Comparison of ENCODE assay signal across 13 cellular contexts in genomic region chr5:102231693-102232619, GRCh38.
DNase-seq lines count a peak whose midpoint lies in the region; ATAC-seq, FAIRE-seq and TF ChIP-seq lines count a peak whose summit lies in the region.
"Had no signal": no experiment of that assay in that cellular context is flagged by ENCODE, and none has a peak within 500 bp of the region (broad histone marks: within the 10 kb centered on the region; RNA-seq: fewer than 3 reads in every experiment).

No MANE protein-coding gene starts in this region.

- H4K20me1 ChIP-seq in HepG2 (ENCODE audit: insufficient read depth, low read length): no peaks in the 10 kb centered on the region

- H3K4me1 ChIP-seq in HepG2 (ENCODE audit: insufficient read depth, low read length): no peaks in the 10 kb centered on the region
- H3K4me1 ChIP-seq in transverse colon: peaks cover 0 to 2% (median 0%) of the 10 kb centered on the region in 4 donors
- H3K4me1 ChIP-seq: left ventricle myocardium inferior had no signal

- no peaks in the 10 kb centered on the region for H3K36me3 ChIP-seq in HepG2 (replicated peaks in 1 of 2; ENCODE audit: control insufficient read depth in 1 of 2, insufficient read depth in 2 of 2, low read length in 2 of 2)
- H3K36me3 ChIP-seq in transverse colon: no peaks in the 10 kb centered on the region
- H3K36me3 ChIP-seq: left ventricle myocardium inferior, WERI-Rb-1 had no signal

- TF ChIP-seq POLR2A in HepG2 (IDR thresholded peaks at IDR 0.05; ENCODE audit: insufficient read depth in 1 of 2, low read depth in 2 of 2, low read length in 2 of 2) (no peak), transverse colon (IDR thresholded peaks at IDR 0.05) (no peak)

- H3K27ac ChIP-seq in HepG2 (ENCODE audit: extremely low read length, insufficient read depth, low read length) (no peak overlapping the region), transverse colon (no peak overlapping the region)
- H3K27ac ChIP-seq: left ventricle myocardium inferior, WERI-Rb-1 had no signal

- FAIRE-seq in HepG2 (lab: Jason Lieb, UNC): no peak
- FAIRE-seq: astrocyte had no signal

- 85% methylated on average over 7 of the region's 7 CpGs for WGBS in HepG2 (ENCODE audit: low lambda C conversion rate)
- WGBS in transverse colon (ENCODE audit: low coverage in 1 of 2), 2 donors: 43 to 81% methylated on average over 1 to 7 of the region's 7 CpGs

- DNase-seq in CD1c-positive myeloid dendritic cell (ENCODE audit: extremely low spot score) (peak; percentile 2), NAMALWA (ENCODE audit: low spot score) (peak; percentile 3), HepG2 (ENCODE audit: low spot score) (no peak), 8988T (no peak), transverse colon (no peak), germinal center (ENCODE audit: low spot score) (no peak)
- DNase-seq: left ventricle myocardium inferior, NCI-H82, WERI-Rb-1 had no signal

- no peaks in the 10 kb centered on the region for H3K9me3 ChIP-seq in HepG2 (ENCODE audit: low read length)
- no peaks in the 10 kb centered on the region for H3K9me3 ChIP-seq in transverse colon
- H3K9me3 ChIP-seq: left ventricle myocardium inferior had no signal

- H3K27me3 ChIP-seq in HepG2 (ENCODE audit: control insufficient read depth in 1 of 2, insufficient read depth in 2 of 2, low read length in 2 of 2): no peaks in the 10 kb centered on the region
- H3K27me3 ChIP-seq in transverse colon: no peaks in the 10 kb centered on the region

- POLR2A ChIA-PET in HepG2 (lab: Yijun Ruan, JAX): no interaction called here

- no peak overlapping the region for H2AFZ ChIP-seq in HepG2 (ENCODE audit: low read length)

- TF ChIP-seq EP300 in HepG2 (IDR thresholded peaks at IDR 0.05; ENCODE audit: low read depth in 2 of 2, low read length in 2 of 2) (no peak), HepG2 (CRISPR knock-in tag; IDR thresholded peaks at IDR 0.05; ENCODE audit: borderline replicate concordance) (no peak), transverse colon (IDR thresholded peaks at IDR 0.05; ENCODE audit: low read depth) (no peak)

- TF ChIP-seq CTCF in HepG2 (CRISPR knock-in tag; IDR thresholded peaks at IDR 0.05): no peak
- no peak for TF ChIP-seq CTCF in transverse colon (IDR thresholded peaks at IDR 0.05)

- in situ Hi-C loops in HepG2 (cut with HindIII; ENCODE audit: extremely low pct_ligation_motif_present, low pct_unique_long_range_greater_than_20kb): no loop called here
- in situ Hi-C loops in transverse colon (cut with MboI; ENCODE audit: low pct_ligation_motif_present in 1 of 4, low pct_unique_long_range_greater_than_20kb in 1 of 4, low sequenced_read_pairs in 3 of 4): no loop called here

- BruUV-seq in HepG2 (replicated peaks; lab: Mats Ljungman, UMichigan): no TSS peak

- no peak overlapping the region for H3K4me2 ChIP-seq in HepG2 (ENCODE audit: low read depth, low read length)

- intact Hi-C loops in HepG2 (cut with micrococcal nuclease; ENCODE audit: unreplicated experiment) (no loop called here), transverse colon (cut with DNase I; ENCODE audit: low total_unique reads) (no loop called here)

- CTCF ChIA-PET in HepG2 (lab: Yijun Ruan, JAX; ENCODE audit: low intra/inter-chr PET ratio, low total read pairs): no interaction called here

- ATAC-seq in GM19025 (IDR thresholded peaks at IDR 0.05; ENCODE audit: low read depth, unreplicated experiment): peak; percentile 66
- peak; percentile 83 for ATAC-seq in HG02798 (IDR thresholded peaks at IDR 0.05; ENCODE audit: poor library complexity, unreplicated experiment)
- no peak for ATAC-seq in HepG2
- ATAC-seq: esophagus mucosa had no signal

- no peak overlapping the region for H3K9ac ChIP-seq in HepG2 (ENCODE audit: insufficient read depth, low read depth, low read length)

- TF ChIP-seq RAD21 in HepG2 (CRISPR knock-in tag; IDR thresholded peaks at IDR 0.05): no peak

- no peaks in the 10 kb centered on the region for H3K79me2 ChIP-seq in HepG2 (ENCODE audit: insufficient read depth, low read length)

- H3K4me3 ChIP-seq in HepG2 (replicated peaks in 1 of 3; ENCODE audit: insufficient read depth in 1 of 3, low read depth in 2 of 3, low read length in 3 of 3) (no peak overlapping the region), transverse colon (no peak overlapping the region)
- H3K4me3 ChIP-seq: left ventricle myocardium inferior had no signal

TF ChIP-seq in HepG2, 621 proteins besides CTCF, POLR2A, EP300 and RAD21 (continues in another document):
- TF ChIP-seq ZNF414 (CRISPR knock-in tag; IDR thresholded peaks at IDR 0.05) (no peak), MIXL1 (CRISPR knock-in tag; IDR thresholded peaks at IDR 0.05) (no peak), RXRA (CRISPR knock-in tag; IDR thresholded peaks at IDR 0.05) (no peak), ZNF142 (CRISPR knock-in tag; IDR thresholded peaks at IDR 0.05) (no peak), REST (IDR thresholded peaks at IDR 0.05; ENCODE audit: borderline replicate concordance in 1 of 2, low read depth in 1 of 2, low read length in 2 of 2) (no peak), ZKSCAN5 (CRISPR knock-in tag; IDR thresholded peaks at IDR 0.05) (no peak)

Comparison
In these comparisons a context has a peak if more than half of its experiments do, and no peak if none do; other contexts are left out.
1. DNase-seq: peak in CD1c-positive myeloid dendritic cell (single experiment) and NAMALWA (single experiment); none in HepG2 (single experiment), 8988T (single experiment), transverse colon (single experiment) and germinal center (single experiment).